35 cellular contexts compared by ENCODE assay signal in the genomic region with DNA sequence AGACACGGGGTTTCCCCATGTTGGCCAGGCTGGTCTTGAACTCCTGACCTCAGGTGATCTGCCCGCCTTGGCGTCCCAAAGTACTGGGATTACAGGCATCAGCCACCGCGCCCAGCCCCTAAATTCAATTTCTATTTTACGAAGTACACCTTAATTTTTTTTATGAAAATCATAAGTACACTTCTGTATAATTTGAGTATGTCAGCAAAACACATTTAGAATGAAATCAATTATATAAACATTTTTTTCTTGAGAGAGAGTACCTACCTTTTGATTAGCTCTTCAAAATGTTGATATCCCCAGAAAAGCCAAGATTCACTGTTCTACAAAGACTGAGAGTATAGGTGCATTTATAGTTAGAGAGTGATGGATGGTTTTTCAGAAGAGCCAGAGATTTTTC. TPM values are rescaled to one million over a fixed set of nuclear protein-coding genes. Genes with fewer than 3 reads are reported as not detected.
"Had no signal": no experiment of that assay in that cellular context is flagged by ENCODE, and none has a peak within 500 bp of the region (broad histone marks: within the 10 kb centered on the region; RNA-seq: fewer than 3 reads in every experiment).

No MANE protein-coding gene starts in this region.

- H3K27me3 ChIP-seq: adrenal gland, ascending aorta, body of pancreas, brain microvascular endothelial cell, breast epithelium, cardiac muscle cell had no signal

- DNase-seq: activated effector memory CD4-positive, alpha-beta T cell treated with anti-CD3 and anti-CD28 coated beads, Interleukin-2, amount 50 U/mL, for 16 hours; activated effector memory CD4-positive, alpha-beta T cell treated with Interleukin-2 at 50 U/mL for 16 hours; activated gamma-delta T cell; activated gamma-delta T cell treated with Interleukin-2 at 50 U/mL for 16 hours; activated naive CD4-positive, alpha-beta T cell; activated naive CD4-positive, alpha-beta T cell treated with anti-CD3 and anti-CD28 coated beads for 36 hours; activated naive CD4-positive, alpha-beta T cell treated with anti-CD3 and anti-CD28 coated beads, Interleukin-2, amount 10 ng/mL, durations not matched to agents 7 days and 5 days; activated naive CD4-positive, alpha-beta T cell treated with anti-CD3 and anti-CD28 coated beads, Interleukin-2, amount 50 U/mL, for 16 hours; activated naive CD4-positive, alpha-beta T cell treated with Interleukin-2 at 50 U/mL for 16 hours; activated naive CD8-positive, alpha-beta T cell treated with anti-CD3 and anti-CD28 coated beads for 36 hours; activated naive CD8-positive, alpha-beta T cell treated with anti-CD3 and anti-CD28 coated beads, Interleukin-2, amount 10 ng/mL, durations not matched to agents 7 days and 5 days; activated naive CD8-positive, alpha-beta T cell treated with anti-CD3 and anti-CD28 coated beads, Interleukin-2, amount 50 U/mL, for 24 hours; activated T-cell treated with anti-CD3 and anti-CD28 coated beads, Interleukin-2, amount 50 U/mL, for 24 hours; activated T-cell treated with anti-CD3 and anti-CD28 coated beads, Interleukin-2, amount 50 U/mL, for 4 hours; activated T-cell treated with anti-CD3 and anti-CD28 coated beads, Interleukin-2, amount 50 U/mL, for 48 hours; activated T-cell treated with anti-CD3 and anti-CD28 coated beads, Interleukin-2, amount 50 U/mL, for 72 hours; adrenal gland; amniotic stem cell; amygdala; anterior cingulate cortex; aorta; body of pancreas; brain microvascular endothelial cell; caudate nucleus; central memory CD4-positive, alpha-beta T cell; cerebellar nuclear complex had no signal

- H3K36me3 ChIP-seq: adrenal gland, ascending aorta, brain microvascular endothelial cell, breast epithelium, cardiac muscle cell had no signal

- H3K27ac ChIP-seq: adrenal gland, ascending aorta, body of pancreas, brain microvascular endothelial cell, cardiac muscle cell had no signal

- H3K4me3 ChIP-seq: adrenal gland, ascending aorta, body of pancreas, breast epithelium, cardiac muscle cell had no signal

- FAIRE-seq: astrocyte, bronchial epithelial cell had no signal

- H3K9me3 ChIP-seq: adrenal gland, ascending aorta, body of pancreas, breast epithelium had no signal

- H3K4me1 ChIP-seq: adrenal gland, body of pancreas, breast epithelium had no signal

- ATAC-seq: activated naive CD4-positive, alpha-beta T cell treated with anti-CD3 and anti-CD28 coated beads, Interleukin-2, amount 50 U/mL, for 72 hours; activated naive CD8-positive, alpha-beta T cell treated with anti-CD3 and anti-CD28 coated beads, Interleukin-2, amount 50 U/mL, for 24 hours; activated T-cell treated with anti-CD3 and anti-CD28 coated beads, Interleukin-2, amount 50 U/mL, for 4 hours; activated T-cell treated with anti-CD3 and anti-CD28 coated beads, Interleukin-2, amount 50 U/mL, for 72 hours; activated T-helper 17 cell treated with anti-CD3 and anti-CD28 coated beads, Interleukin-2, amount 50 U/mL, for 72 hours; body of pancreas had no signal

RNA-seq across cellular contexts. Expression of a gene that starts 20.5 kb away (rescaled TPM):
- total RNA-seq: activated naive CD4-positive, alpha-beta T cell treated with anti-CD3 and anti-CD28 coated beads for 36 hours; activated naive CD4-positive, alpha-beta T cell treated with anti-CD3 and anti-CD28 coated beads, Interleukin-2, amount 50 U/mL, for 72 hours; activated naive CD8-positive, alpha-beta T cell treated with anti-CD3 and anti-CD28 coated beads for 36 hours; activated naive CD8-positive, alpha-beta T cell treated with anti-CD3 and anti-CD28 coated beads, Interleukin-2, amount 10 ng/mL, durations not matched to agents 7 days and 5 days; activated T-cell treated with anti-CD3 and anti-CD28 coated beads, Interleukin-2, amount 50 U/mL, for 4 hours; activated T-cell treated with anti-CD3 and anti-CD28 coated beads, Interleukin-2, amount 50 U/mL, for 72 hours; activated T-helper 1 cell treated with anti-CD3 and anti-CD28 coated beads, Interleukin-12 subunit alpha, Interleukin-12 subunit beta, Interleukin-2, Interleukin-4 antibody, amounts not matched to agents 30 ng/mL and 10 ng/mL and 1 ng/mL, durations not matched to agents 14 hours and 24 hours and 36 hours; activated T-helper 17 cell treated with anti-CD3 and anti-CD28 coated beads, Interleukin-2, amount 50 U/mL, for 72 hours; activated T-helper 2 cell treated with anti-CD3 and anti-CD28 coated beads, Interferon-gamma antibody, Interleukin-2, Interleukin-4, amounts not matched to agents 10 μg/mL and 5 μg/mL and 100 μg/mL, durations not matched to agents 14 hours and 24 hours and 36 hours; astrocyte had no signal
